ENCODE assay signal across 9 cellular contexts in the genomic region with DNA sequence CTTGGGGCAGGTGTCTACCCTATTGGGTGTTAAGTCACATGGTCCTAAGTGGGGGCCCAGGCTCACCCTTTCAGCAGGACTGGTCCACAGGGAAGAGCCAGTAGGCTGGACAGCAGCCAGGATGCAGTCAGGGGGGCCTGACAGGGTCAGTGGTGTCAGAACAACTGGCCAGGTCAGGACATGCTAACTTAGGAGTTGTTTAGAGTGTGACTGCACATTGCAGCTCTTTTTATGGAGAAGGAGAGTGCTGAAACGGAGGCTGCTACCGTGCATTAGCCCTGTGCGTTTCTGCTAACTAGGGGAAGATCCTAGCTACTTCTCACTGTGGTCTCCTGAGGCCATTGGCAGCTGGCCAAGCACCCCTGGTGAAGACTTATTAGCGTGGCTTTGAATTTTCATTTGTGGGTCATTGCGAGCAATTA. TPM values are rescaled to one million over a fixed set of nuclear protein-coding genes. Genes with fewer than 3 reads are reported as not detected.
DNase-seq lines count a peak whose midpoint lies in the region; ATAC-seq, FAIRE-seq and TF ChIP-seq lines count a peak whose summit lies in the region.
"Not testable (repeated sequence)": the region's sequence is repeated elsewhere in the genome, so short reads cannot be mapped to it uniquely, and the experiment has no call there.
"Had no signal": no experiment of that assay in that cellular context is flagged by ENCODE, and none has a peak within 500 bp of the region (broad histone marks: within the 10 kb centered on the region; RNA-seq: fewer than 3 reads in every experiment).

No MANE protein-coding gene starts in this region.

- TF ChIP-seq EP300 in K562 (IDR thresholded peaks at IDR 0.05; ENCODE audit: low read length) = not testable (repeated sequence)

- not testable (repeated sequence) for DNase-seq in GM23248; Panc1 (ENCODE audit: low read depth, low spot score); nephron progenitor cell; vagina (ENCODE audit: extremely low spot score in 2 of 2)
- DNase-seq in NCI-H1105 treated with DMSO at 0.1 percent for 48 hours (lab: John Stamatoyannopoulos, UW) (peak; percentile 69), NCI-H2227 (lab: John Stamatoyannopoulos, UW; ENCODE audit: unreplicated experiment) (peak; percentile 4), K562 (ENCODE audit: extremely low read depth in 1 of 4, low spot score in 3 of 4) (peak in 1 of 4 experiments; percentile 20), heart right ventricle (peak; percentile 16 to 28)

- H4K20me1 ChIP-seq in GM23248 (ENCODE audit: insufficient read depth); K562 (replicated peaks; ENCODE audit: control insufficient read depth, insufficient read depth, low read length): not testable (repeated sequence)

- not testable (repeated sequence) for TF ChIP-seq CTCF in Panc1 (IDR thresholded peaks at IDR 0.05); K562 (IDR thresholded peaks at IDR 0.05 in 2 of 3, conservative IDR thresholded peaks at IDR 0.05 in 1 of 3; ENCODE audit: insufficient read depth in 2 of 3, low read depth in 1 of 3, low read length in 3 of 3); heart right ventricle (IDR thresholded peaks at IDR 0.05); nephron progenitor cell (IDR thresholded peaks at IDR 0.05); vagina (IDR thresholded peaks at IDR 0.05)

- not testable (repeated sequence) for H3K27me3 Mint-ChIP-seq in nephron progenitor cell (ENCODE audit: low read depth, poor library complexity)

- in situ Hi-C loops in GM23248 (cut with MboI); Panc1 (cut with HindIII; ENCODE audit: low pct_unique_long_range_greater_than_20kb, low sequenced_read_pairs); K562 (cut with MboI): not testable (repeated sequence)

- H3K4me1 ChIP-seq in GM23248 (ENCODE audit: insufficient read depth) (peaks cover 16% of the 10 kb centered on the region), heart right ventricle (peaks cover 5 to 34% (median 25%) of the 10 kb centered on the region in 9 donors), vagina (peaks cover 32% of the 10 kb centered on the region)
- not testable (repeated sequence) for H3K4me1 ChIP-seq in Panc1 (ENCODE audit: control insufficient read depth, insufficient read depth, low read length); K562 (replicated peaks in 1 of 2; ENCODE audit: control insufficient read depth in 2 of 2, insufficient read depth in 2 of 2, low read length in 2 of 2)

- H3K79me2 ChIP-seq in GM23248 (ENCODE audit: insufficient read depth) = peaks cover 86% of the 10 kb centered on the region
- not testable (repeated sequence) for H3K79me2 ChIP-seq in K562 (ENCODE audit: control insufficient read depth, insufficient read depth, low read length)

- peak overlapping the region; percentile 42 for H3K27ac Mint-ChIP-seq in nephron progenitor cell

- H3K27me3 ChIP-seq in GM23248 (replicated peaks; ENCODE audit: insufficient read depth); Panc1 (ENCODE audit: control insufficient read depth, insufficient read depth, low read length); K562 (ENCODE audit: control insufficient read depth in 2 of 2, insufficient read depth in 2 of 2, low read length in 2 of 2); heart right ventricle; vagina: not testable (repeated sequence)

- intact Hi-C loops in Panc1 (cut with micrococcal nuclease; ENCODE audit: unreplicated experiment); K562 (cut with micrococcal nuclease); heart right ventricle (cut with DNase I); vagina (cut with DNase I): not testable (repeated sequence)

- H3K4me3 ChIP-seq in GM23248; Panc1 (ENCODE audit: low read depth in 2 of 2, low read length in 2 of 2); K562; heart right ventricle; vagina: not testable (repeated sequence)

- not testable (repeated sequence) for H3K4me3 Mint-ChIP-seq in nephron progenitor cell

- not testable (repeated sequence) for H2AFZ ChIP-seq in GM23248; K562 (ENCODE audit: low read depth, low read length)

- not testable (repeated sequence) for H3K9me3 ChIP-seq in GM23248 (ENCODE audit: low read depth); Panc1 (ENCODE audit: control insufficient read depth, insufficient read depth, low read depth, low read length); K562 (replicated peaks; ENCODE audit: control insufficient read depth, insufficient read depth, low read depth, low read length); heart right ventricle; vagina

- not testable (repeated sequence) for FAIRE-seq in K562 (lab: Jason Lieb, UNC)

- H3K9ac ChIP-seq in GM23248 = not testable (repeated sequence)
- 0 out of 4 replicates have a peak overlapping the region, but pooled peaks of 1 of the 2 experiments have one; percentile 50 for H3K9ac ChIP-seq in K562 (ENCODE audit: insufficient read depth in 1 of 2, low read depth in 2 of 2, low read length in 2 of 2)

- H3F3A ChIP-seq in GM23248 (ENCODE audit: insufficient read depth) = not testable (repeated sequence)

- CTCF ChIA-PET in Panc1 (lab: Charles Lee); K562 (lab: Yijun Ruan, JAX; ENCODE audit: low intra/inter-chr PET ratio): not testable (repeated sequence)

- BruUV-seq in Panc1 (replicated peaks; lab: Mats Ljungman, UMichigan); K562 (replicated peaks; lab: Mats Ljungman, UMichigan): not testable (repeated sequence)

- H3K4me2 ChIP-seq in GM23248 (ENCODE audit: unreplicated experiment) = peak overlapping the region; percentile 34
- not testable (repeated sequence) for H3K4me2 ChIP-seq in K562 (ENCODE audit: insufficient read depth, low read length)

- not testable (repeated sequence) for TF ChIP-seq RAD21 in K562 (CRISPR knock-in tag; conservative IDR thresholded peaks at IDR 0.05 in 1 of 2, IDR thresholded peaks at IDR 0.05 in 1 of 2)

- peaks cover 11% of the 10 kb centered on the region for H3K36me3 Mint-ChIP-seq in nephron progenitor cell (ENCODE audit: low read depth)

- H3K27ac ChIP-seq in GM23248 (0 out of 2 replicates have a peak overlapping the region, but pooled peaks have one; percentile 37), heart right ventricle (peak overlapping the region in 5 of 10 donors; percentile 2 to 52 (median 9)), vagina (peak overlapping the region; percentile 75)
- H3K27ac ChIP-seq in Panc1 (ENCODE audit: low read length); K562 (ENCODE audit: extremely low read depth, low read depth, low read length): not testable (repeated sequence)

- ATAC-seq in Panc1 (0 out of 2 replicates have a peak, but pooled peaks have one; percentile 3), K562 (peak; percentile 32), heart right ventricle (peak; percentile 40 to 75 (median 47))

- H3K9me2 ChIP-seq in GM23248 (ENCODE audit: insufficient read depth) = not testable (repeated sequence)

- POLR2A ChIA-PET in Panc1 (lab: Charles Lee) = interaction anchor here (0.6 kb wide), 1 partner anchor 35 kb away, joined by 3 read pairs; no protein-coding TSS in a partner anchor
- POLR2A ChIA-PET in K562 (lab: Yijun Ruan, JAX) = not testable (repeated sequence)

- H3K4me1 Mint-ChIP-seq in nephron progenitor cell = peaks cover 40% of the 10 kb centered on the region

- H3K9me1 ChIP-seq in K562 (ENCODE audit: control insufficient read depth, insufficient read depth, low read length) = not testable (repeated sequence)

- not testable (repeated sequence) for TF ChIP-seq POLR2A in K562 (conservative IDR thresholded peaks at IDR 0.05); vagina (IDR thresholded peaks at IDR 0.05)

- peaks cover 13% of the 10 kb centered on the region for H3K9me3 Mint-ChIP-seq in nephron progenitor cell

- H3K36me3 ChIP-seq in GM23248 (ENCODE audit: low read depth); Panc1 (ENCODE audit: control insufficient read depth, insufficient read depth, low read length); K562 (ENCODE audit: control insufficient read depth, insufficient read depth, low read length); heart right ventricle; vagina: not testable (repeated sequence)

- WGBS in GM23248 (ENCODE audit: low coverage in 1 of 2, low lambda C conversion rate in 2 of 2, missing lambda C conversion rate in 2 of 2), 2 experiments = 37 to 47% methylated on average over 5 of the region's 5 CpGs
- WGBS in K562 (ENCODE audit: insufficient coverage, low coverage, missing lambda C conversion rate) = 47% methylated on average over 5 of the region's 5 CpGs
- 20 to 32% methylated on average over 5 of the region's 5 CpGs for WGBS in heart right ventricle, 2 donors

RNA-seq across cellular contexts. Expression of a gene that starts 6.7 kb away (rescaled TPM):
- 555 and 556 TPM in 2 replicates for total RNA-seq in GM23248 (2014; rRNA removed; shearing (Covaris generic))
- polyA plus RNA-seq in GM23248 (2016; fragmentation: Nextera tagmentation; extraction: Ambion mirVana) = 350 and 364 TPM in 2 replicates
- total RNA-seq in Panc1 (2021; ENCODE audit: unreplicated experiment) = 183 TPM
- polyA plus RNA-seq in Panc1 (2012; ENCODE audit: insufficient read length) = 160 TPM
- 60.0 and 63.9 TPM in 2 replicates for total RNA-seq in K562 (2011; cell fraction: chromatin; rRNA removed; ENCODE audit: low replicate concordance)
- 53.8 and 63.0 TPM in 2 replicates for total RNA-seq in K562 (2011; cell fraction: nucleolus; rRNA removed)
- 56.3 and 59.8 TPM in 2 replicates for total RNA-seq in K562 (2011; cell fraction: nucleoplasm; rRNA removed)
- total RNA-seq in K562 (2014; rRNA removed) = 14.4 and 18.6 TPM in 2 replicates
- total RNA-seq in K562 (2014; rRNA removed; fragmentation: Illumina TruSeq; extraction: Trizol) = 18.8 and 19.2 TPM in 2 replicates
- 17.0 and 17.8 TPM in 2 replicates for total RNA-seq in K562 (2015; rRNA removed; fragmentation: Illumina TruSeq; extraction: Trizol)
- total RNA-seq in K562 (2021) = 23.7 and 27.2 TPM in 2 replicates
- polyA plus RNA-seq in K562 (2011; rRNA removed) = 15.9 and 18.6 TPM in 2 replicates
- polyA plus RNA-seq in K562 (2011; cell fraction: cytosol; rRNA removed) = 16.3 and 28.5 TPM in 2 replicates
- polyA plus RNA-seq in K562 (2011; cell fraction: nucleus; rRNA removed) = 17.6 and 26.7 TPM in 2 replicates
- polyA plus RNA-seq in K562 (2012) = 24.7 and 37.0 TPM in 2 replicates
- 15.8 and 16.7 TPM in 2 replicates for polyA plus RNA-seq in K562 (2014; fragmentation: Illumina TruSeq; extraction: Trizol)
- polyA plus RNA-seq in K562 (2014; fragmentation: Nextera tagmentation; extraction: Ambion mirVana) = 1 to 10 TPM; 5.9 to 8.1 TPM
- polyA plus RNA-seq in K562 (2014; rRNA removed) = 10.9 and 12.2 TPM in 2 replicates
- polyA minus RNA-seq in K562 (2011; rRNA and poly(A)+ RNA removed) = 55.7 and 77.7 TPM in 2 replicates
- 11.5 and 28.3 TPM in 2 replicates for polyA minus RNA-seq in K562 (2011; cell fraction: cytosol; rRNA and poly(A)+ RNA removed)
- polyA minus RNA-seq in K562 (2011; cell fraction: nucleus; rRNA and poly(A)+ RNA removed) = 9.7 and 17.9 TPM in 2 replicates
- 100 to 1,000 TPM; 103 to 158 (median 122) TPM for total RNA-seq in heart right ventricle
- polyA plus RNA-seq in heart right ventricle = 10 to 100 TPM; 32.2 to 36.7 TPM
- total RNA-seq in vagina = 113 TPM
- total RNA-seq: CD8-positive, alpha-beta T cell had no signal
